In genomic region chr9:38443597-38443996, GRCh38 we compare ENCODE assay signal across 21 cellular contexts. TPM values are rescaled to one million over a fixed set of nuclear protein-coding genes. Genes with fewer than 3 reads are reported as not detected.
"Had no signal": no experiment of that assay in that cellular context is flagged by ENCODE, and none has a peak within 500 bp of the region (broad histone marks: within the 10 kb centered on the region; RNA-seq: fewer than 3 reads in every experiment).

No MANE protein-coding gene starts in this region.

- H3K27me3 ChIP-seq: body of pancreas, colonic mucosa, upper lobe of left lung had no signal

- DNase-seq: activated CD4-positive, alpha-beta T cell treated with anti-CD3 and anti-CD28 coated beads, Interleukin-2, amount 10 ng/mL, durations not matched to agents 24 days and 14 days; activated CD8-positive, alpha-beta T cell treated with anti-CD3 and anti-CD28 coated beads for 36 hours; activated naive CD4-positive, alpha-beta T cell; activated naive CD8-positive, alpha-beta T cell treated with anti-CD3 and anti-CD28 coated beads, Interleukin-2, amount 10 ng/mL, durations not matched to agents 7 days and 5 days; activated T-cell treated with anti-CD3 and anti-CD28 coated beads, Interleukin-2, amount 50 U/mL, for 1 hour; central memory CD4-positive, alpha-beta T cell; colonic mucosa; heart left ventricle; immature natural killer cell; occipital lobe; posterior cingulate gyrus; retina; stimulated activated CD4-positive, alpha-beta T cell treated with anti-CD3 and anti-CD28 coated beads, Interleukin-12 subunit alpha, Interleukin-12 subunit beta, amount 100 ng/mL, for 4 hours; stimulated activated CD4-positive, alpha-beta T cell treated with anti-CD3 and anti-CD28 coated beads, Interleukin-2, amount 100 ng/mL, for 24 hours; upper lobe of left lung had no signal

- H3K36me3 ChIP-seq: colonic mucosa, gastroesophageal sphincter, heart left ventricle, upper lobe of left lung had no signal

- H3K9me3 ChIP-seq: body of pancreas, colonic mucosa, gastroesophageal sphincter, heart left ventricle, upper lobe of left lung had no signal

- ATAC-seq: activated CD8-positive, alpha-beta T cell treated with anti-CD3 and anti-CD28 coated beads for 36 hours; activated T-helper 17 cell treated with anti-CD3 and anti-CD28 coated beads, Interleukin-2, amount 50 U/mL, for 72 hours; gastroesophageal sphincter; heart left ventricle had no signal

- H3K4me3 ChIP-seq: body of pancreas, colonic mucosa, gastroesophageal sphincter, heart left ventricle, upper lobe of left lung had no signal

- H3K27ac ChIP-seq: colonic mucosa, gastroesophageal sphincter, heart left ventricle, upper lobe of left lung had no signal

- H3K4me1 ChIP-seq: body of pancreas, colonic mucosa, gastroesophageal sphincter, heart left ventricle, upper lobe of left lung had no signal

RNA-seq across cellular contexts. Expression of gene IGFBPL1, which starts 19.3 kb away (rescaled TPM):
- total RNA-seq: activated CD4-positive, alpha-beta T cell treated with anti-CD3 and anti-CD28 coated beads, Interleukin-2, amount 10 ng/mL, durations not matched to agents 24 days and 14 days; activated CD8-positive, alpha-beta T cell treated with anti-CD3 and anti-CD28 coated beads for 36 hours; activated naive CD8-positive, alpha-beta T cell treated with anti-CD3 and anti-CD28 coated beads, Interleukin-2, amount 10 ng/mL, durations not matched to agents 7 days and 5 days; activated T-helper 17 cell treated with anti-CD3 and anti-CD28 coated beads, Interleukin-2, amount 50 U/mL, for 72 hours; mononuclear cell; T-helper 1 cell treated with Interleukin-12 subunit alpha and Interleukin-12 subunit beta and Interleukin-4 antibody, amounts not matched to agents 30 ng/mL and 1 ng/mL, for 36 hours had no signal
- polyA plus RNA-seq: heart left ventricle, immature natural killer cell, liver had no signal
